ENCODE assay signal across 20 cellular contexts in genomic region chr6:9527679-9528286, GRCh38.
DNase-seq lines count a peak whose midpoint lies in the region; ATAC-seq, FAIRE-seq and TF ChIP-seq lines count a peak whose summit lies in the region.
"Had no signal": no experiment of that assay in that cellular context is flagged by ENCODE, and none has a peak within 500 bp of the region (broad histone marks: within the 10 kb centered on the region; RNA-seq: fewer than 3 reads in every experiment).

No MANE protein-coding gene starts in this region.

- no peak overlapping the region for H2BK5ac ChIP-seq in trophoblast cell (ENCODE audit: low read depth, low read length, poor library complexity)

- no peaks in the 10 kb centered on the region for H3K27me3 ChIP-seq in trophoblast cell (ENCODE audit: insufficient read depth, low read length)
- H3K27me3 ChIP-seq in heart left ventricle, result no peaks in the 10 kb centered on the region
- H3K27me3 ChIP-seq: ascending aorta, tibial artery had no signal

- TF ChIP-seq POLR2A in heart left ventricle (IDR thresholded peaks at IDR 0.05), result no peak

- H3K14ac ChIP-seq in trophoblast cell (ENCODE audit: low read length), result no peak overlapping the region

- peaks cover 3% of the 10 kb centered on the region for H3K79me1 ChIP-seq in trophoblast cell (ENCODE audit: low read length)

- DNase-seq in NCI-H345 (lab: John Stamatoyannopoulos, UW) (peak; percentile 7), NCI-H345 treated with DMSO at 0.1 percent for 48 hours (lab: John Stamatoyannopoulos, UW; ENCODE audit: unreplicated experiment) (no peak), NOMO-1 treated with DMSO at 0.1 percent for 48 hours (lab: John Stamatoyannopoulos, UW; ENCODE audit: unreplicated experiment) (peak; percentile 86), cardiac fibroblast (ENCODE audit: low read depth in 2 of 2) (peak; percentile 31 to 36), trophoblast cell (no peak), frontal cortex (ENCODE audit: low spot score in 2 of 2) (no peak), coronary artery (ENCODE audit: low spot score) (no peak), heart left ventricle (no peak)
- DNase-seq: activated gamma-delta T cell treated with Interleukin-2 at 50 U/mL for 16 hours; CD4-positive, alpha-beta T cell; NCI-H1436 treated with DMSO at 0.1 percent for 48 hours; NCI-H510A treated with DMSO at 0.1 percent for 48 hours; tibial artery had no signal

- H3K9ac ChIP-seq in trophoblast cell (ENCODE audit: low read length), result no peak overlapping the region

- no peak overlapping the region for H2AK5ac ChIP-seq in trophoblast cell (ENCODE audit: low read length)

- intact Hi-C loops in heart left ventricle (cut with DNase I), result no loop called here

- H3K9me3 ChIP-seq in trophoblast cell (ENCODE audit: insufficient read depth, low read depth, low read length), result no peaks in the 10 kb centered on the region
- peaks cover 0 to 16% (median 0%) of the 10 kb centered on the region in 12 donors for H3K9me3 ChIP-seq in heart left ventricle
- H3K9me3 ChIP-seq: prostate gland had no signal

- WGBS in trophoblast cell (ENCODE audit: extremely low coverage, insufficient coverage, insufficient read length), result no CpG with 5 or more reads among the region's 4 CpGs
- WGBS in heart left ventricle, 4 donors, result 27 to 47% (median 42%) methylated on average over 4 of the region's 4 CpGs

- H4K91ac ChIP-seq in trophoblast cell (ENCODE audit: low read depth, low read length), result no peak overlapping the region

- H3K27ac ChIP-seq in trophoblast cell (ENCODE audit: low read depth, low read length) (no peak overlapping the region), coronary artery (no peak overlapping the region), heart left ventricle (no peak overlapping the region)
- H3K27ac ChIP-seq: ascending aorta, prostate gland, tibial artery had no signal

- peaks cover 2 to 5% of the 10 kb centered on the region in 2 experiments for H3K4me1 ChIP-seq in trophoblast cell (ENCODE audit: control insufficient read depth in 1 of 2, insufficient read depth in 2 of 2, low read length in 2 of 2)
- no peaks in the 10 kb centered on the region for H3K4me1 ChIP-seq in heart left ventricle
- H3K4me1 ChIP-seq: ascending aorta, prostate gland, tibial artery had no signal

- H3K18ac ChIP-seq in trophoblast cell (ENCODE audit: low read length), result no peak overlapping the region

- H4K8ac ChIP-seq in trophoblast cell (ENCODE audit: low read depth, low read length), result no peak overlapping the region

- FAIRE-seq in frontal cortex (lab: Jason Lieb, UNC), result no peak
- FAIRE-seq: A204.1, islet of Langerhans had no signal

- no peak overlapping the region for H3K4me2 ChIP-seq in trophoblast cell (ENCODE audit: low read length)

- H2BK120ac ChIP-seq in trophoblast cell (ENCODE audit: insufficient read depth, low read length, poor library complexity), result peak overlapping the region; percentile 0

- ATAC-seq in heart left ventricle, result no peak
- ATAC-seq: natural killer cell treated with Interleukin-12 subunit alpha and Interleukin-12 subunit beta and Interleukin-15 and Interleukin-18, amount 100 ng/mL, for 72 hours; Right ventricle myocardium inferior; stimulated activated memory B cell treated with anti-CD40 and anti-IgM and Interleukin-4, amounts not matched to agents 10 μg/mL and 1 μg/mL and 100 μg/mL, for 72 hours had no signal

- no peak overlapping the region for H2BK12ac ChIP-seq in trophoblast cell (ENCODE audit: low read length)

- H3K4me3 ChIP-seq in cardiac fibroblast (replicated peaks in 1 of 2; ENCODE audit: low read depth in 2 of 2, low read length in 2 of 2) (no peak overlapping the region), trophoblast cell (ENCODE audit: low read depth, low read length) (no peak overlapping the region), coronary artery (no peak overlapping the region), heart left ventricle (no peak overlapping the region)
- H3K4me3 ChIP-seq: ascending aorta, prostate gland, tibial artery had no signal

- no peaks in the 10 kb centered on the region for H3K36me3 ChIP-seq in trophoblast cell (ENCODE audit: control insufficient read depth in 1 of 2, insufficient read depth in 2 of 2, low read length in 2 of 2)
- no peaks in the 10 kb centered on the region for H3K36me3 ChIP-seq in heart left ventricle
- H3K36me3 ChIP-seq: ascending aorta, prostate gland, tibial artery had no signal

- no peak overlapping the region for H3K4ac ChIP-seq in trophoblast cell (ENCODE audit: low read depth, low read length)

- no peaks in the 10 kb centered on the region for H3K79me2 ChIP-seq in trophoblast cell (ENCODE audit: control insufficient read depth, insufficient read depth, low read length, poor library complexity)

- H4K12ac ChIP-seq in trophoblast cell (ENCODE audit: low read depth, low read length), result no peak overlapping the region

- H3K23ac ChIP-seq in trophoblast cell (ENCODE audit: low read length), result no peak overlapping the region

- no peak overlapping the region for H2AFZ ChIP-seq in trophoblast cell (ENCODE audit: insufficient read depth, low read length, poor library complexity)

- TF ChIP-seq CTCF in cardiac fibroblast (IDR thresholded peaks at IDR 0.05; ENCODE audit: low read depth, low read length) (no peak), coronary artery (IDR thresholded peaks at IDR 0.05) (no peak), heart left ventricle (IDR thresholded peaks at IDR 0.05) (no peak)

Comparison
In these comparisons a context has a peak if more than half of its experiments do, and no peak if none do; other contexts are left out.
1. DNase-seq: peak in NCI-H345 (single experiment), NOMO-1 treated with DMSO at 0.1 percent for 48 hours (single experiment) and cardiac fibroblast (2 of 2); none in NCI-H345 treated with DMSO at 0.1 percent for 48 hours (single experiment), trophoblast cell (0 of 2), frontal cortex (0 of 2), coronary artery (single experiment) and heart left ventricle (0 of 5).